In genomic region chr5:42767491-42768105, GRCh38 we compare ENCODE assay signal across 8 cellular contexts. TPM values are rescaled to one million over a fixed set of nuclear protein-coding genes. Genes with fewer than 3 reads are reported as not detected.
DNase-seq lines count a peak whose midpoint lies in the region; ATAC-seq, FAIRE-seq and TF ChIP-seq lines count a peak whose summit lies in the region.

No MANE protein-coding gene starts in this region.

- DNase-seq in EH (ENCODE audit: low read depth) (peak; percentile 44), HFF-Myc (ENCODE audit: extremely low read depth, low read depth) (no peak), OCI-M1 (lab: John Stamatoyannopoulos, UW) (peak; percentile 67), esophagus muscularis mucosa (ENCODE audit: extremely low spot score) (no peak), pancreas (no peak)
- no peak for DNase-seq in activated CD4-positive, alpha-beta T cell treated with anti-CD3 and anti-CD28 coated beads for 4 hours
- DNase-seq in activated CD4-positive, alpha-beta T cell treated with anti-CD3 and anti-CD28 coated beads, Interleukin-2, amount 50 U/mL, for 48 hours, result no peak

- H3K27me3 ChIP-seq in esophagus muscularis mucosa (peaks cover 0 to 5% (median 0%) of the 10 kb centered on the region in 4 donors), pancreas (peaks cover 0 to 4% (median 0%) of the 10 kb centered on the region in 4 donors)

- H3K9me3 ChIP-seq in esophagus muscularis mucosa (no peaks in the 10 kb centered on the region), pancreas (no peaks in the 10 kb centered on the region)

- H3K4me3 ChIP-seq in HFF-Myc (replicated peaks; ENCODE audit: low read depth, low read length), result no peak overlapping the region
- H3K4me3 ChIP-seq in esophagus muscularis mucosa, result no peak overlapping the region
- no peak overlapping the region for H3K4me3 ChIP-seq in pancreas

- TF ChIP-seq EP300 in esophagus muscularis mucosa (IDR thresholded peaks at IDR 0.05), result no peak

- FAIRE-seq in pancreas (lab: Jason Lieb, UNC), result peak; percentile 90

- H3K27ac ChIP-seq in esophagus muscularis mucosa (replicated peaks in 1 of 4), result no peak overlapping the region
- H3K27ac ChIP-seq in pancreas, result no peak overlapping the region

- intact Hi-C loops in esophagus muscularis mucosa (cut with DNase I) (loop anchor here (5.0 to 10.0 kb wide), 4 partner anchors 343 to 913 kb away; partner anchors contain the start of genes FBXO4 and GHR), pancreas (cut with DNase I) (no loop called here)

- H3K36me3 ChIP-seq in esophagus muscularis mucosa (no peaks in the 10 kb centered on the region), pancreas (no peaks in the 10 kb centered on the region)

- 36% methylated on average over 3 of the region's 3 CpGs for WGBS in esophagus muscularis mucosa
- 31% methylated on average over 3 of the region's 3 CpGs for WGBS in pancreas, 2 donors

- no peak for TF ChIP-seq POLR2A in esophagus muscularis mucosa (IDR thresholded peaks at IDR 0.05; ENCODE audit: low read depth)

- ATAC-seq in pancreas (peak in 3 of 4 donors; percentile 59 to 72 (median 69)), HG03159 (IDR thresholded peaks at IDR 0.05; ENCODE audit: unreplicated experiment) (no peak)

- H3K4me1 ChIP-seq in esophagus muscularis mucosa, result no peaks in the 10 kb centered on the region
- no peaks in the 10 kb centered on the region for H3K4me1 ChIP-seq in pancreas

- peak; percentile 27 for TF ChIP-seq CTCF in HFF-Myc (IDR thresholded peaks at IDR 0.05; ENCODE audit: low read depth, low read length, missing control alignments)
- TF ChIP-seq CTCF in esophagus muscularis mucosa (IDR thresholded peaks at IDR 0.05), result peak; percentile 48 to 52 (median 50)
- TF ChIP-seq CTCF in pancreas (IDR thresholded peaks at IDR 0.05), result peak in 3 of 4 donors; percentile 25 to 32 (median 31)

RNA-seq across cellular contexts. Expression of gene CCDC152, which starts 11.0 kb away (rescaled TPM):
- total RNA-seq in esophagus muscularis mucosa (under 1 TPM; 0.40 to 0.66 (median 0.47) TPM), pancreas (1 to 10 TPM in 1 of 6 donors, under 1 TPM in 5; 0.19 to 1.3 (median 0.67) TPM)
- polyA plus RNA-seq in pancreas, result under 1 TPM; 0.27 to 0.63 TPM

RNA-seq across cellular contexts. Expression of gene SELENOP, which starts 44.1 kb away (rescaled TPM):
- 100 to 1,000 TPM; 119 to 284 (median 180) TPM for total RNA-seq in esophagus muscularis mucosa
- total RNA-seq in pancreas, result 100 to 1,000 TPM in 3 of 6 donors, 10 to 100 TPM in 3; 51.5 to 195 (median 109) TPM
- polyA plus RNA-seq in pancreas, result 10 to 100 TPM; 32.5 to 80.2 TPM

Comparison
In these comparisons a context has a peak if more than half of its experiments do, and no peak if none do; other contexts are left out.
1. DNase-seq: peak in EH (single experiment) and OCI-M1 (single experiment); none in HFF-Myc (single experiment), esophagus muscularis mucosa (single experiment), pancreas (0 of 6), activated CD4-positive, alpha-beta T cell treated with anti-CD3 and anti-CD28 coated beads for 4 hours (0 of 2) and activated CD4-positive, alpha-beta T cell treated with anti-CD3 and anti-CD28 coated beads, Interleukin-2, amount 50 U/mL, for 48 hours (0 of 2).
2. Peak in every context shown above with its lines, with median percentiles within 50 percentile points of each other: CTCF ChIP-seq.